In the genomic region with DNA sequence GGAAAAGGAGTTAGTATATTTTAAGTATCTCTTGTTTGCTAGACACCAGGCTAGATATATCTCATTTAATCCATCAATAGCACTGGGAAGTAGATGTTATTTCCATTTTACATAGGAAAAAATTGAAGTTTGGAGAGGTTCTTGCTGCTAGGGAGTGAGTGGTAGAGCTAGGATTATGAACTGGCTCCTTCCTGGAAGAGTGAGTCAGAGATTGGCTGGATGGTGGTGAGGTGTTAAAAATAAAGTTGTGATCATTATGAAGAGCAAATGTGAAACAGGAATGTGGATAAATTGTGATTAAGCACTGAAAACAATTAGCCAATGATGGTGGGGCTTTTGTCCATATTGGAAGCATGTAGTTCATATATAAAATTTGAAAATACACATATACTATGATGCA, we compare ENCODE assay signal across 17 cellular contexts.
"Had no signal": no experiment of that assay in that cellular context is flagged by ENCODE, and none has a peak within 500 bp of the region (broad histone marks: within the 10 kb centered on the region; RNA-seq: fewer than 3 reads in every experiment).

No MANE protein-coding gene starts in this region.

- H3K36me3 ChIP-seq: colonic mucosa, neural progenitor cell, prostate gland, right lobe of liver, thoracic aorta, upper lobe of right lung had no signal

- H3K4me1 ChIP-seq: colonic mucosa, neural progenitor cell, prostate gland, right lobe of liver, upper lobe of right lung had no signal

- H2AFZ ChIP-seq: neural progenitor cell had no signal

- H3K9ac ChIP-seq: neural progenitor cell had no signal

- H3K27ac ChIP-seq: colonic mucosa, neural progenitor cell, prostate gland, right lobe of liver, thoracic aorta, upper lobe of right lung had no signal

- H3K27me3 ChIP-seq: colonic mucosa, neural progenitor cell, right lobe of liver, upper lobe of right lung had no signal

- H3K4me3 ChIP-seq: colonic mucosa, neural progenitor cell, prostate gland, right lobe of liver, smooth muscle cell, thoracic aorta, upper lobe of right lung had no signal

- DNase-seq: activated CD4-positive, alpha-beta T cell treated with anti-CD3 and anti-CD28 coated beads for 48 hours; activated CD4-positive, CD25-positive, alpha-beta regulatory T cell; activated CD8-positive, alpha-beta T cell treated with anti-CD3 and anti-CD28 coated beads for 36 hours; activated naive CD4-positive, alpha-beta T cell; activated naive CD8-positive, alpha-beta T cell treated with anti-CD3 and anti-CD28 coated beads for 36 hours; activated T-cell treated with anti-CD3 and anti-CD28 coated beads, Interleukin-2, amount 50 U/mL, for 1 hour; colonic mucosa; naive thymus-derived CD4-positive, alpha-beta T cell; right lobe of liver; stimulated activated CD4-positive, alpha-beta T cell treated with anti-CD3 and anti-CD28 coated beads, Interleukin-4, amount 100 ng/mL, for 1 hour; T-cell; T-helper 9 cell; upper lobe of right lung had no signal

- H3K9me3 ChIP-seq: colonic mucosa, prostate gland, right lobe of liver, thoracic aorta, upper lobe of right lung had no signal

- H3K4me2 ChIP-seq: neural progenitor cell, smooth muscle cell had no signal
